ENCODE assay signal across 8 cellular contexts in the genomic region with DNA sequence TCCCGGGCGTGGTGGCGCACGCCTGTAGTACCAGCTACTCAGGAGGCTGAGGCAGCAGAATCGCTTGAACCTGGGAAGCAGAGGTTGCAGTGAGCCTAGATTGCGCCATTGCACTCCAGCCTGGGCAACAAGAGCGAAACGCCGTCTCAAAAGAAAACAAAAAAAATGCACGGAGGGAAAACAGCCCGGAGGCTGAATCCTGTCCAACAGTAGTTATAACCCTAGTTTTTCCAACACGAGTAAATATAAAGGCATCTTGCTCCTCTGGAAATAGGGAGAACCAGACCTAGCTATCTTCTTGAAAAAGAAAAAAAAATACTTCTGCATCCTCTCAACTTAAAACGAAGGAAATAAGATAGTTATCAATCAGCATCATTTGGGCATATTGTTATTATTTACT.
DNase-seq lines count a peak whose midpoint lies in the region; ATAC-seq and TF ChIP-seq lines count a peak whose summit lies in the region.
"Not testable (repeated sequence)": the region's sequence is repeated elsewhere in the genome, so short reads cannot be mapped to it uniquely, and the experiment has no call there.

No MANE protein-coding gene starts in this region.

- intact Hi-C loops in Calu3 (cut with micrococcal nuclease; ENCODE audit: unreplicated experiment): loop anchor here (10.0 kb wide), 1 partner anchor 89 kb away; no protein-coding TSS in a partner anchor
- intact Hi-C loops in MCF 10A (cut with micrococcal nuclease); uterus (cut with DNase I; ENCODE audit: low total_unique reads): not testable (repeated sequence)

- not testable (repeated sequence) for H3K4me1 ChIP-seq in uterus

- not testable (repeated sequence) for TF ChIP-seq CTCF in Calu3 (IDR thresholded peaks at IDR 0.05; ENCODE audit: unreplicated experiment); WTC11 (IDR thresholded peaks at IDR 0.05); MCF 10A (IDR thresholded peaks at IDR 0.05; ENCODE audit: unreplicated experiment); fibroblast of pulmonary artery (IDR thresholded peaks at IDR 0.05; ENCODE audit: low read length, missing control alignments); retinal pigment epithelial cell (conservative IDR thresholded peaks at IDR 0.05; ENCODE audit: low read depth, low read length); uterus (IDR thresholded peaks at IDR 0.05)

- H3K36me3 Mint-ChIP-seq in Calu3 (ENCODE audit: insufficient read depth, unreplicated experiment): peaks cover 22% of the 10 kb centered on the region
- not testable (repeated sequence) for H3K36me3 Mint-ChIP-seq in WTC11; MCF 10A (ENCODE audit: insufficient read depth, unreplicated experiment); memory B cell

- H3K27me3 Mint-ChIP-seq in Calu3 (ENCODE audit: unreplicated experiment); WTC11 (ENCODE audit: low read depth); MCF 10A (ENCODE audit: insufficient read depth, unreplicated experiment); memory B cell: not testable (repeated sequence)

- H3K4me3 ChIP-seq in MG63 (peak overlapping the region; percentile 56), fibroblast of pulmonary artery (replicated peaks; ENCODE audit: low read depth, low read length) (peak overlapping the region; percentile 65), retinal pigment epithelial cell (ENCODE audit: low read length) (peak overlapping the region; percentile 58), uterus (peak overlapping the region; percentile 55 to 71)

- BruUV-seq in Calu3 (replicated peaks; lab: Mats Ljungman, UMichigan): not testable (repeated sequence)
- BruUV-seq in MCF 10A (replicated peaks; lab: Mats Ljungman, UMichigan): TSS peak; percentile 75

- POLR2A ChIA-PET in WTC11 (lab: Charles Lee): interaction anchor here (0.6 kb wide), 2 partner anchors 435 to 462 kb away, joined by 3 read pairs; no protein-coding TSS in a partner anchor
- POLR2A ChIA-PET in MCF 10A (lab: Yijun Ruan, JAX): interaction anchor here (1.3 to 2.0 kb wide), 5 partner anchors 16 to 686 kb away, joined by 4 to 18 read pairs (median 7); no protein-coding TSS in a partner anchor

- H3K4me1 Mint-ChIP-seq in Calu3 (ENCODE audit: low read depth, unreplicated experiment) (peaks cover 30% of the 10 kb centered on the region), WTC11 (peaks cover 14% of the 10 kb centered on the region), MCF 10A (ENCODE audit: insufficient read depth, unreplicated experiment) (peaks cover 18% of the 10 kb centered on the region), memory B cell (peaks cover 11% of the 10 kb centered on the region)

- not testable (repeated sequence) for ATAC-seq in WTC11; memory B cell (ENCODE audit: low read depth)

- not testable (repeated sequence) for DNase-seq in Calu3; MG63; WTC11 (ENCODE audit: low spot score); MCF 10A (ENCODE audit: unreplicated experiment); fibroblast of pulmonary artery (ENCODE audit: low read depth); memory B cell (ENCODE audit: low spot score in 2 of 2); retinal pigment epithelial cell (ENCODE audit: low read depth); uterus

- not testable (repeated sequence) for H3K9me3 Mint-ChIP-seq in Calu3 (ENCODE audit: low read depth, unreplicated experiment); WTC11; MCF 10A (ENCODE audit: unreplicated experiment); memory B cell

- CTCF ChIA-PET in Calu3 (lab: Charles Lee) (interaction anchor here (0.7 to 1.9 kb wide), 7 partner anchors 29 to 566 kb away, joined by 3 to 14 read pairs (median 3); no protein-coding TSS in a partner anchor), WTC11 (lab: Charles Lee) (interaction anchor here (0.7 to 2.6 kb wide), 34 partner anchors 8 to 956 kb away, joined by 3 to 30 read pairs (median 5); a partner anchor contains a TSS), MCF 10A (lab: Yijun Ruan, JAX) (interaction anchor here (0.6 to 4.4 kb wide), 28 partner anchors 8 to 926 kb away, joined by 3 to 36 read pairs (median 4); no protein-coding TSS in a partner anchor)

- H3K27ac ChIP-seq in uterus: peak overlapping the region; percentile 92 to 95

- H3K4me3 Mint-ChIP-seq in Calu3 (ENCODE audit: low read depth, unreplicated experiment) (peak overlapping the region; percentile 86), WTC11 (peak overlapping the region; percentile 90), MCF 10A (ENCODE audit: unreplicated experiment) (peak overlapping the region; percentile 81)
- H3K4me3 Mint-ChIP-seq in memory B cell: not testable (repeated sequence)

- not testable (repeated sequence) for H3K27me3 ChIP-seq in MG63, uterus

- H3K9me3 ChIP-seq in MG63, uterus: not testable (repeated sequence)

- not testable (repeated sequence) for TF ChIP-seq POLR2A in uterus (IDR thresholded peaks at IDR 0.05)

- H3K36me3 ChIP-seq in MG63, uterus: not testable (repeated sequence)

- H3K27ac Mint-ChIP-seq in Calu3 (ENCODE audit: unreplicated experiment): peak overlapping the region; percentile 79
- not testable (repeated sequence) for H3K27ac Mint-ChIP-seq in WTC11
- peak overlapping the region; percentile 90 for H3K27ac Mint-ChIP-seq in MCF 10A (ENCODE audit: low read depth, unreplicated experiment)
- H3K27ac Mint-ChIP-seq in memory B cell: peak overlapping the region; percentile 94
